In genomic region chrX:10157545-10157944, GRCh38 we compare ENCODE assay signal across 10 cellular contexts. TPM values are rescaled to one million over a fixed set of nuclear protein-coding genes. Genes with fewer than 3 reads are reported as not detected.
DNase-seq lines count a peak whose midpoint lies in the region; ATAC-seq and TF ChIP-seq lines count a peak whose summit lies in the region.
"Had no signal": no experiment of that assay in that cellular context is flagged by ENCODE, and none has a peak within 500 bp of the region (broad histone marks: within the 10 kb centered on the region; RNA-seq: fewer than 3 reads in every experiment).

No MANE protein-coding gene starts in this region.

- H3K4me1 Mint-ChIP-seq in stimulated activated naive B cell treated with anti-CD40 and anti-IgM and Interleukin-4, amounts not matched to agents 10 μg/mL and 1 μg/mL and 100 μg/mL, for 72 hours = peaks cover 24 to 55% of the 10 kb centered on the region in 2 donors

- H3K27me3 Mint-ChIP-seq in stimulated activated naive B cell treated with anti-CD40 and anti-IgM and Interleukin-4, amounts not matched to agents 10 μg/mL and 1 μg/mL and 100 μg/mL, for 72 hours = peaks cover 0 to 28% of the 10 kb centered on the region in 2 donors

- H3K27ac Mint-ChIP-seq in stimulated activated naive B cell treated with anti-CD40 and anti-IgM and Interleukin-4, amounts not matched to agents 10 μg/mL and 1 μg/mL and 100 μg/mL, for 72 hours = no peak overlapping the region

- TF ChIP-seq CTCF in astrocyte of the spinal cord (IDR thresholded peaks at IDR 0.05; ENCODE audit: low read depth, low read length) = no peak

- peak overlapping the region; percentile 83 to 88 for H3K4me3 Mint-ChIP-seq in stimulated activated naive B cell treated with anti-CD40 and anti-IgM and Interleukin-4, amounts not matched to agents 10 μg/mL and 1 μg/mL and 100 μg/mL, for 72 hours

- H3K9ac ChIP-seq in HUES6 (ENCODE audit: low read length) = no peak overlapping the region
- H3K9ac ChIP-seq in iPS-18a (ENCODE audit: low read length) = peak overlapping the region; percentile 65

- H3K9me3 ChIP-seq in HUES6 (ENCODE audit: control insufficient read depth, insufficient read depth, low read depth, low read length) (no peaks in the 10 kb centered on the region), iPS-18a (ENCODE audit: control insufficient read depth, low read depth, low read length) (no peaks in the 10 kb centered on the region)
- H3K9me3 ChIP-seq: prostate gland had no signal

- H3K27ac ChIP-seq in HUES6 (ENCODE audit: low read depth, low read length) = no peak overlapping the region
- H3K27ac ChIP-seq in iPS-18a (ENCODE audit: low read length) = no peak overlapping the region

- H3K9me3 Mint-ChIP-seq in stimulated activated naive B cell treated with anti-CD40 and anti-IgM and Interleukin-4, amounts not matched to agents 10 μg/mL and 1 μg/mL and 100 μg/mL, for 72 hours = no peaks in the 10 kb centered on the region

- DNase-seq in astrocyte of the spinal cord (ENCODE audit: low read depth, low spot score) (peak; percentile 19), NCI-H510A (lab: John Stamatoyannopoulos, UW) (no peak), left lobe of liver (ENCODE audit: low spot score) (no peak)
- no peak for DNase-seq in stimulated activated naive B cell treated with anti-CD40 and anti-IgM and Interleukin-4, amounts not matched to agents 10 μg/mL and 1 μg/mL and 100 μg/mL, for 72 hours
- DNase-seq in stimulated activated naive CD8-positive, alpha-beta T cell treated with anti-CD3 and anti-CD28 coated beads, Interleukin-15, Interleukin-2, amounts not matched to agents 100 U/mL and 50 U/mL, for 24 hours = no peak

- H3K4me1 ChIP-seq in HUES6 (ENCODE audit: control insufficient read depth, insufficient read depth, low read length) = peaks cover 42% of the 10 kb centered on the region
- peaks cover 30% of the 10 kb centered on the region for H3K4me1 ChIP-seq in iPS-18a (ENCODE audit: control insufficient read depth, low read depth, low read length)
- H3K4me1 ChIP-seq: prostate gland had no signal

- no peak for ATAC-seq in stimulated activated naive B cell treated with anti-CD40 and anti-IgM and Interleukin-4, amounts not matched to agents 10 μg/mL and 1 μg/mL and 100 μg/mL, for 72 hours (replicated peaks)
- ATAC-seq in left lobe of liver = no peak
- ATAC-seq in GM19324 (IDR thresholded peaks at IDR 0.05; ENCODE audit: low FRiP score, unreplicated experiment) = no peak
- ATAC-seq in stimulated activated naive CD8-positive, alpha-beta T cell treated with anti-CD3 and anti-CD28 coated beads, Interleukin-15, Interleukin-2, amounts not matched to agents 100 U/mL and 50 U/mL, for 24 hours = no peak

- H3K27me3 ChIP-seq in HUES6 (ENCODE audit: control insufficient read depth, insufficient read depth, low read length) = peaks cover 2% of the 10 kb centered on the region; the same call in 1 of the 2 replicates
- H3K27me3 ChIP-seq in iPS-18a (ENCODE audit: control insufficient read depth, insufficient read depth, low read length) = no peaks in the 10 kb centered on the region

- in situ Hi-C loops in astrocyte of the spinal cord (cut with HindIII; ENCODE audit: low sequenced_read_pairs) = no loop called here

- H3K36me3 ChIP-seq in HUES6 (ENCODE audit: control insufficient read depth, insufficient read depth, low read length) = no peaks in the 10 kb centered on the region
- H3K36me3 ChIP-seq in iPS-18a (ENCODE audit: control insufficient read depth, low read depth, low read length) = no peaks in the 10 kb centered on the region
- H3K36me3 ChIP-seq: prostate gland had no signal

- peaks cover 20 to 22% of the 10 kb centered on the region in 2 donors for H3K36me3 Mint-ChIP-seq in stimulated activated naive B cell treated with anti-CD40 and anti-IgM and Interleukin-4, amounts not matched to agents 10 μg/mL and 1 μg/mL and 100 μg/mL, for 72 hours

- peak overlapping the region; percentile 52 for H3K4me3 ChIP-seq in HUES6 (ENCODE audit: low read depth, low read length)
- peak overlapping the region; percentile 24 for H3K4me3 ChIP-seq in astrocyte of the spinal cord (ENCODE audit: low read depth, low read length)
- H3K4me3 ChIP-seq in iPS-18a (ENCODE audit: low read length) = peak overlapping the region; percentile 66

RNA-seq across cellular contexts. Expression of gene CLCN4, which starts 0.8 kb away (rescaled TPM):
- 9.6 TPM for total RNA-seq in left lobe of liver
- total RNA-seq: T-helper 1 cell treated with Interleukin-12 subunit alpha and Interleukin-12 subunit beta and Interleukin-4 antibody, amounts not matched to agents 30 ng/mL and 1 ng/mL, for 36 hours had no signal
